Comparison of ENCODE assay signal across 18 cellular contexts in genomic region chr12:26564391-26564790, GRCh38.
DNase-seq lines count a peak whose midpoint lies in the region; ATAC-seq, FAIRE-seq and TF ChIP-seq lines count a peak whose summit lies in the region.
"Had no signal": no experiment of that assay in that cellular context is flagged by ENCODE, and none has a peak within 500 bp of the region (broad histone marks: within the 10 kb centered on the region; RNA-seq: fewer than 3 reads in every experiment).

No MANE protein-coding gene starts in this region.

- H3K4me2 ChIP-seq in IMR-90 (ENCODE audit: low read depth, low read length) = no peak overlapping the region
- no peak overlapping the region for H3K4me2 ChIP-seq in K562 (ENCODE audit: insufficient read depth, low read length)
- H3K4me2 ChIP-seq: PC-9 had no signal

- no peak overlapping the region for H2AK9ac ChIP-seq in IMR-90 (replicated peaks; ENCODE audit: low read depth, low read length, poor library complexity)

- TF ChIP-seq POLR2A in IMR-90 (IDR thresholded peaks at IDR 0.05; ENCODE audit: low read depth, low read length) = no peak
- TF ChIP-seq POLR2A in K562 (conservative IDR thresholded peaks at IDR 0.05) = no peak

- no peaks in the 10 kb centered on the region for H3K9me3 Mint-ChIP-seq in mesothelial cell of epicardium
- no peaks in the 10 kb centered on the region for H3K9me3 Mint-ChIP-seq in CD8-positive, alpha-beta T cell
- H3K9me3 Mint-ChIP-seq: CD4-positive, alpha-beta T cell had no signal

- WGBS in IMR-90 (ENCODE audit: extremely low coverage in 2 of 2, insufficient read length in 1 of 2), 2 experiments = 40% methylated on average over 2 of the region's 5 CpGs; no CpG with 5 or more reads in 1 of the 2 experiments
- 1% methylated on average over 5 of the region's 5 CpGs for WGBS in K562 (ENCODE audit: insufficient coverage, low coverage, missing lambda C conversion rate)

- H3K23ac ChIP-seq in IMR-90 (ENCODE audit: low read depth, low read length) = no peak overlapping the region

- H4K91ac ChIP-seq in IMR-90 (ENCODE audit: insufficient read depth, low read depth, low read length) = no peak overlapping the region

- H3K27ac ChIP-seq in IMR-90 (ENCODE audit: insufficient read depth, low read length) (no peak overlapping the region), K562 (ENCODE audit: extremely low read depth, low read depth, low read length) (no peak overlapping the region)
- no peak overlapping the region for H3K27ac ChIP-seq in CD8-positive, alpha-beta T cell (ENCODE audit: low read depth, low read length)
- H3K27ac ChIP-seq: PC-9 had no signal

- no peak for TF ChIP-seq EP300 in K562 (IDR thresholded peaks at IDR 0.05; ENCODE audit: low read length)

- no peak overlapping the region for H3K27ac Mint-ChIP-seq in mesothelial cell of epicardium
- H3K27ac Mint-ChIP-seq in CD8-positive, alpha-beta T cell = no peak overlapping the region
- H3K27ac Mint-ChIP-seq: CD4-positive, alpha-beta T cell had no signal

- peak; percentile 11 for DNase-seq in EL
- peak; percentile 53 for DNase-seq in IMR-90
- DNase-seq in K562 (ENCODE audit: extremely low read depth in 1 of 4, low spot score in 3 of 4) = no peak
- peak; percentile 24 for DNase-seq in fibroblast of pulmonary artery (ENCODE audit: low read depth)
- no peak for DNase-seq in occipital lobe (lab: John Stamatoyannopoulos, UW)
- no peak for DNase-seq in mesothelial cell of epicardium (ENCODE audit: low spot score in 2 of 2, unreplicated experiment in 2 of 2)
- DNase-seq in RCC 7860 (ENCODE audit: low spot score) = no peak
- no peak for DNase-seq in CD8-positive, alpha-beta T cell
- DNase-seq: CD4-positive, alpha-beta T cell; DMS153; NCI-H1105 treated with DMSO at 0.1 percent for 48 hours; NCI-H187; NCI-H2227 treated with DMSO at 0.1 percent for 48 hours; NCI-H510A treated with DMSO at 0.1 percent for 48 hours; PC-9; SW 1271 had no signal

- no peak overlapping the region for H4K8ac ChIP-seq in IMR-90 (ENCODE audit: low read depth in 2 of 2, low read length in 2 of 2)

- intact Hi-C loops in IMR-90 (cut with micrococcal nuclease) = no loop called here
- intact Hi-C loops in K562 (cut with micrococcal nuclease) = no loop called here
- intact Hi-C loops in CD8-positive, alpha-beta T cell (cut with DNase I, micrococcal nuclease) = no loop called here

- ATAC-seq in IMR-90 (ENCODE audit: low read depth) = no peak
- ATAC-seq in K562 = no peak
- ATAC-seq in CD8-positive, alpha-beta T cell = no peak

- H4K20me1 ChIP-seq in IMR-90 (ENCODE audit: insufficient read depth, low read length) (no peaks in the 10 kb centered on the region), K562 (replicated peaks; ENCODE audit: control insufficient read depth, insufficient read depth, low read length) (no peaks in the 10 kb centered on the region)

- H4K5ac ChIP-seq in IMR-90 (ENCODE audit: low read depth, low read length) = no peak overlapping the region

- FAIRE-seq in K562 (lab: Jason Lieb, UNC) (no peak), RCC 7860 (lab: Jason Lieb, UNC) (no peak)
- FAIRE-seq: A204.1, H54 had no signal

- peaks cover 10% of the 10 kb centered on the region for H3K36me3 Mint-ChIP-seq in mesothelial cell of epicardium
- H3K36me3 Mint-ChIP-seq in CD8-positive, alpha-beta T cell = peaks cover 35% of the 10 kb centered on the region

- H3K79me1 ChIP-seq in IMR-90 (ENCODE audit: low read depth in 1 of 2, low read length in 2 of 2) = no peaks in the 10 kb centered on the region

- no peak overlapping the region for H2AFZ ChIP-seq in IMR-90 (replicated peaks; ENCODE audit: low read length, poor library complexity)
- H2AFZ ChIP-seq in K562 (ENCODE audit: low read depth, low read length) = no peak overlapping the region
- H2AFZ ChIP-seq: PC-9 had no signal

- in situ Hi-C loops in IMR-90 (cut with MboI; ENCODE audit: low sequenced_read_pairs) (no loop called here), K562 (cut with MboI) (no loop called here)

- H3K14ac ChIP-seq in IMR-90 (replicated peaks; ENCODE audit: low read depth, low read length) = peak overlapping the region; percentile 61; the same call in 1 of the 2 replicates

- no peaks in the 10 kb centered on the region for H3K9me3 ChIP-seq in IMR-90 (ENCODE audit: control insufficient read depth, insufficient read depth, low read length)
- no peaks in the 10 kb centered on the region for H3K9me3 ChIP-seq in K562 (replicated peaks; ENCODE audit: control insufficient read depth, insufficient read depth, low read depth, low read length)
- no peaks in the 10 kb centered on the region for H3K9me3 ChIP-seq in CD8-positive, alpha-beta T cell (ENCODE audit: low read length)

- H3K9ac ChIP-seq in IMR-90 (ENCODE audit: low read depth, low read length) (no peak overlapping the region), K562 (ENCODE audit: insufficient read depth in 1 of 2, low read depth in 2 of 2, low read length in 2 of 2) (no peak overlapping the region)

- H2BK15ac ChIP-seq in IMR-90 (ENCODE audit: low read depth, low read length) = no peak overlapping the region

- H3K9me1 ChIP-seq in IMR-90 (ENCODE audit: insufficient read depth, low read length) = 0 out of 2 replicates have a peak, but pooled peaks cover 2% of the 10 kb centered on the region
- no peaks in the 10 kb centered on the region for H3K9me1 ChIP-seq in K562 (ENCODE audit: control insufficient read depth, insufficient read depth, low read length)

- no peak for TF ChIP-seq CTCF in IMR-90 (conservative IDR thresholded peaks at IDR 0.05; ENCODE audit: low read depth, low read length)
- TF ChIP-seq CTCF in K562 (IDR thresholded peaks at IDR 0.05 in 2 of 3, conservative IDR thresholded peaks at IDR 0.05 in 1 of 3; ENCODE audit: insufficient read depth in 2 of 3, low read depth in 1 of 3, low read length in 3 of 3) = no peak
- TF ChIP-seq CTCF in fibroblast of pulmonary artery (IDR thresholded peaks at IDR 0.05; ENCODE audit: low read length, missing control alignments) = no peak
- TF ChIP-seq CTCF in mesothelial cell of epicardium (IDR thresholded peaks at IDR 0.05; ENCODE audit: unreplicated experiment) = no peak
- no peak for TF ChIP-seq CTCF in CD8-positive, alpha-beta T cell (IDR thresholded peaks at IDR 0.05)

- no peak overlapping the region for H2BK120ac ChIP-seq in IMR-90 (ENCODE audit: low read depth, low read length)

- H2BK5ac ChIP-seq in IMR-90 (ENCODE audit: low read depth, low read length, poor library complexity, severe bottlenecking) = no peak overlapping the region

- POLR2A ChIA-PET in IMR-90 (lab: Charles Lee; ENCODE audit: unreplicated experiment) = no interaction called here
- POLR2A ChIA-PET in K562 (lab: Yijun Ruan, JAX) = no interaction called here
- POLR2A ChIA-PET in CD8-positive, alpha-beta T cell (lab: Charles Lee) = no interaction called here

- dilution Hi-C loops in IMR-90 (cut with HindIII; ENCODE audit: low sequenced_read_pairs, unreplicated experiment) = no loop called here

- H3K18ac ChIP-seq in IMR-90 (ENCODE audit: low read depth, low read length) = no peak overlapping the region

- no peaks in the 10 kb centered on the region for H3K4me1 Mint-ChIP-seq in mesothelial cell of epicardium
- H3K4me1 Mint-ChIP-seq in CD8-positive, alpha-beta T cell (ENCODE audit: low read depth) = no peaks in the 10 kb centered on the region

- BruUV-seq in IMR-90 (replicated peaks; lab: Mats Ljungman, UMichigan) (no TSS peak), K562 (replicated peaks; lab: Mats Ljungman, UMichigan) (no TSS peak)

- H3K79me2 ChIP-seq in K562 (ENCODE audit: control insufficient read depth, insufficient read depth, low read length) = no peaks in the 10 kb centered on the region

- H3K4ac ChIP-seq in IMR-90 (ENCODE audit: low read depth, low read length) = no peak overlapping the region

- no peak overlapping the region for H2BK20ac ChIP-seq in IMR-90 (ENCODE audit: low read depth, low read length)

- TF ChIP-seq RAD21 in IMR-90 (IDR thresholded peaks at IDR 0.05; ENCODE audit: low read length) (no peak), K562 (CRISPR knock-in tag; conservative IDR thresholded peaks at IDR 0.05 in 1 of 2, IDR thresholded peaks at IDR 0.05 in 1 of 2) (no peak)

- no peak overlapping the region for H3K4me3 Mint-ChIP-seq in mesothelial cell of epicardium
- H3K4me3 Mint-ChIP-seq in CD8-positive, alpha-beta T cell = no peak overlapping the region
- H3K4me3 Mint-ChIP-seq: CD4-positive, alpha-beta T cell had no signal

- H2AK5ac ChIP-seq in IMR-90 (ENCODE audit: low read depth, low read length) = no peak overlapping the region

- H3K36me3 ChIP-seq in IMR-90 (ENCODE audit: control insufficient read depth, insufficient read depth, low read length) (no peaks in the 10 kb centered on the region), K562 (ENCODE audit: control insufficient read depth, insufficient read depth, low read length) (no peaks in the 10 kb centered on the region)
- H3K36me3 ChIP-seq in CD8-positive, alpha-beta T cell (ENCODE audit: insufficient read depth, low read length) = no peaks in the 10 kb centered on the region

- CTCF ChIA-PET in IMR-90 (lab: Yijun Ruan, JAX) (no interaction called here), K562 (lab: Yijun Ruan, JAX; ENCODE audit: low intra/inter-chr PET ratio) (no interaction called here)
- CTCF ChIA-PET in CD8-positive, alpha-beta T cell (lab: Charles Lee) = no interaction called here

- H3K4me3 ChIP-seq in IMR-90 (ENCODE audit: insufficient read depth, low read depth, low read length) = no peak overlapping the region
- no peak overlapping the region for H3K4me3 ChIP-seq in K562
- H3K4me3 ChIP-seq in fibroblast of pulmonary artery (replicated peaks; ENCODE audit: low read depth, low read length) = no peak overlapping the region
- H3K4me3 ChIP-seq in CD8-positive, alpha-beta T cell (ENCODE audit: low read depth, low read length) = no peak overlapping the region
- H3K4me3 ChIP-seq: PC-9 had no signal

- H3K27me3 Mint-ChIP-seq in mesothelial cell of epicardium (ENCODE audit: low read depth) = no peaks in the 10 kb centered on the region
- H3K27me3 Mint-ChIP-seq in CD8-positive, alpha-beta T cell (ENCODE audit: low read depth) = no peaks in the 10 kb centered on the region
- H3K27me3 Mint-ChIP-seq: CD4-positive, alpha-beta T cell had no signal

- H3K4me1 ChIP-seq in IMR-90 (ENCODE audit: control insufficient read depth, insufficient read depth, low read length) = no peaks in the 10 kb centered on the region; the same call in 1 of the 2 replicates
- no peaks in the 10 kb centered on the region for H3K4me1 ChIP-seq in K562 (replicated peaks in 1 of 2; ENCODE audit: control insufficient read depth in 2 of 2, insufficient read depth in 2 of 2, low read length in 2 of 2)
- no peaks in the 10 kb centered on the region for H3K4me1 ChIP-seq in CD8-positive, alpha-beta T cell (ENCODE audit: insufficient read depth, low read length)

- no peak overlapping the region for H3K56ac ChIP-seq in IMR-90 (ENCODE audit: extremely low read depth, insufficient read depth, low read length)

- H3K27me3 ChIP-seq in IMR-90 (ENCODE audit: control insufficient read depth, insufficient read depth, low read length) = no peaks in the 10 kb centered on the region
- H3K27me3 ChIP-seq in K562 (ENCODE audit: control insufficient read depth in 2 of 2, insufficient read depth in 2 of 2, low read length in 2 of 2) = no peaks in the 10 kb centered on the region
- no peaks in the 10 kb centered on the region for H3K27me3 ChIP-seq in CD8-positive, alpha-beta T cell (ENCODE audit: insufficient read depth, low read length)

TF ChIP-seq in K562, 482 proteins besides CTCF, POLR2A, EP300 and RAD21:
- TF ChIP-seq FOSL1 (tag; conservative IDR thresholded peaks at IDR 0.05) = 0 out of 2 replicates have a peak, but pooled peaks have one; percentile 24
- TF ChIP-seq ZNF140 (CRISPR knock-in tag; IDR thresholded peaks at IDR 0.05) = no peak

Comparison
In these comparisons a context has a peak if more than half of its experiments do, and no peak if none do; other contexts are left out.
1. DNase-seq: peak in EL (single experiment), IMR-90 (single experiment) and fibroblast of pulmonary artery (single experiment); none in K562 (0 of 4), occipital lobe (single experiment), mesothelial cell of epicardium (0 of 2), RCC 7860 (single experiment) and CD8-positive, alpha-beta T cell (0 of 7).